Comparison of ENCODE assay signal across 1 cellular context in genomic region chr9:129497064-129497836, GRCh38.
TF ChIP-seq lines count a peak whose summit lies in the region.

No MANE protein-coding gene starts in this region.

TF ChIP-seq in K562, 482 proteins besides CTCF, POLR2A, EP300 and RAD21 (continued from another document and continues in another):
- TF ChIP-seq REST (CRISPR knock-in tag; IDR thresholded peaks at IDR 0.05; ENCODE audit: low read depth), result no peak
- no peak for TF ChIP-seq SRSF3 (IDR thresholded peaks at IDR 0.05; ENCODE audit: insufficient read depth, low read length)
- TF ChIP-seq THRB (CRISPR knock-in tag; conservative IDR thresholded peaks at IDR 0.05), result peak; percentile 67; the same call in 1 of the 2 replicates
- no peak for TF ChIP-seq ZNF24 (IDR thresholded peaks at IDR 0.05)
- no peak for TF ChIP-seq SMARCA5 (IDR thresholded peaks at IDR 0.05)
- TF ChIP-seq MBD1 (CRISPR knock-in tag; IDR thresholded peaks at IDR 0.05), result no peak
- no peak for TF ChIP-seq ZNF561 (CRISPR knock-in tag; conservative IDR thresholded peaks at IDR 0.05)
- no peak for TF ChIP-seq ZNF253 (CRISPR knock-in tag; conservative IDR thresholded peaks at IDR 0.05)
- TF ChIP-seq SMAD1 (IDR thresholded peaks at IDR 0.05; ENCODE audit: low read depth, low read length, partially characterized antibody), result no peak
- TF ChIP-seq ZBTB8A (IDR thresholded peaks at IDR 0.05; ENCODE audit: partially characterized antibody), result no peak
- TF ChIP-seq CREBBP (IDR thresholded peaks at IDR 0.05; ENCODE audit: low read depth, low read length), result no peak
- TF ChIP-seq PML (IDR thresholded peaks at IDR 0.05; ENCODE audit: low read length), result no peak
- TF ChIP-seq ARID4B (CRISPR knock-in tag; IDR thresholded peaks at IDR 0.05), result no peak
- 0 out of 2 replicates have a peak, but pooled peaks have one; percentile 56 for TF ChIP-seq HDGF (IDR thresholded peaks at IDR 0.05)
- TF ChIP-seq RBM22 (IDR thresholded peaks at IDR 0.05; ENCODE audit: low read depth, low read length, poor library complexity, severe bottlenecking), result no peak
- no peak for TF ChIP-seq SOX6 (IDR thresholded peaks at IDR 0.05)
- TF ChIP-seq MXD1 (CRISPR knock-in tag; IDR thresholded peaks at IDR 0.05; ENCODE audit: borderline replicate concordance, poor library complexity, severe bottlenecking), result no peak
- peak in 1 of 2 experiments; percentile 5 for TF ChIP-seq AFF1 (IDR thresholded peaks at IDR 0.05; ENCODE audit: low read depth in 1 of 2, partially characterized antibody in 2 of 2)
- no peak for TF ChIP-seq ZNF232 (CRISPR knock-in tag; IDR thresholded peaks at IDR 0.05)
- no peak for TF ChIP-seq ZNF431 (CRISPR knock-in tag; IDR thresholded peaks at IDR 0.05)
- 0 out of 2 replicates have a peak, but pooled peaks have one; percentile 39 for TF ChIP-seq ZBTB26 (CRISPR knock-in tag; IDR thresholded peaks at IDR 0.05)
- TF ChIP-seq ZNF212 (CRISPR knock-in tag; IDR thresholded peaks at IDR 0.05), result no peak
- TF ChIP-seq ELK3 (CRISPR knock-in tag; IDR thresholded peaks at IDR 0.05), result no peak
- TF ChIP-seq STAG1 (CRISPR knock-in tag; IDR thresholded peaks at IDR 0.05; ENCODE audit: borderline replicate concordance), result no peak
- no peak for TF ChIP-seq ZFP30 (CRISPR knock-in tag; IDR thresholded peaks at IDR 0.05; ENCODE audit: borderline replicate concordance)
- TF ChIP-seq SNIP1 (IDR thresholded peaks at IDR 0.05; ENCODE audit: low read depth), result no peak
- TF ChIP-seq IRF9 (tag; IDR thresholded peaks at IDR 0.05), result no peak
- no peak for TF ChIP-seq TRIM28 (IDR thresholded peaks at IDR 0.05)
- TF ChIP-seq ZBTB17 (CRISPR knock-in tag; IDR thresholded peaks at IDR 0.05), result no peak
- TF ChIP-seq GABPB1 (CRISPR knock-in tag; IDR thresholded peaks at IDR 0.05), result 0 out of 2 replicates have a peak, but pooled peaks have one; percentile 5
- no peak for TF ChIP-seq NCOA4 (IDR thresholded peaks at IDR 0.05; ENCODE audit: partially characterized antibody)
- TF ChIP-seq MAFK (IDR thresholded peaks at IDR 0.05; ENCODE audit: low read length), result no peak
- no peak for TF ChIP-seq GTF2A2 (tag; IDR thresholded peaks at IDR 0.05)
- TF ChIP-seq RAD51 (IDR thresholded peaks at IDR 0.05; ENCODE audit: borderline replicate concordance, low read depth), result no peak
- peak; percentile 10 for TF ChIP-seq ZFP36 (IDR thresholded peaks at IDR 0.05; ENCODE audit: low read depth, low read length, partially characterized antibody)
- TF ChIP-seq HLTF (IDR thresholded peaks at IDR 0.05), result 0 out of 2 replicates have a peak, but pooled peaks have one; percentile 38
- TF ChIP-seq MBD2 (IDR thresholded peaks at IDR 0.05; ENCODE audit: borderline replicate concordance, low read depth), result no peak
- no peak for TF ChIP-seq FOXO4 (CRISPR knock-in tag; IDR thresholded peaks at IDR 0.05)
- TF ChIP-seq KDM5B (IDR thresholded peaks at IDR 0.05; ENCODE audit: insufficient replicate concordance, low read depth, low read length), result no peak
- TF ChIP-seq MECOM (CRISPR knock-in tag; IDR thresholded peaks at IDR 0.05), result no peak
- TF ChIP-seq FOXM1 (IDR thresholded peaks at IDR 0.05; ENCODE audit: low read depth), result no peak
- no peak for TF ChIP-seq FOXM1 (CRISPR knock-in tag; IDR thresholded peaks at IDR 0.05; ENCODE audit: low read depth)
- TF ChIP-seq RBM14 (IDR thresholded peaks at IDR 0.05; ENCODE audit: borderline replicate concordance, insufficient read depth, low read depth, low read length), result no peak
- no peak for TF ChIP-seq ZNF324 (CRISPR knock-in tag; IDR thresholded peaks at IDR 0.05)
- TF ChIP-seq NR1H2 (CRISPR knock-in tag; IDR thresholded peaks at IDR 0.05), result no peak
